ENCODE assay signal across 8 cellular contexts in the genomic region with DNA sequence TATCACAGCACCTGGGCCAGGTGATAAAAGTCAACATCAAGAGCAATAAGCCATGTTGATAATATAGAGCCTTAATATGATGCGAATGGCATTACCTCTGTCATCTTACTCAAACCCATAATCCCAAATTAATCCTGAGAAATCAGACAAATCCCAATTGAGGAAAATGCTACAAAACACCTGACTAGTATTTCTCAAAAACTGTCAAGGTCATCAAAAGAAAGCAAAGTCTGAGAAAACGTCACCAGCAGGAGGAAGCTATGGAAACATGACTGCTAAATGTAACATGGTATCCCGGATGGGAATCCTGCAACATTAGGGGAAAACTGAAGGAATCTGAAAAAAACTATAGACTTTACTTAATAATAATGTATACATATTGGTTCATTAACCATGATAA. TPM values are rescaled to one million over a fixed set of nuclear protein-coding genes. Genes with fewer than 3 reads are reported as not detected.
"Had no signal": no experiment of that assay in that cellular context is flagged by ENCODE, and none has a peak within 500 bp of the region (broad histone marks: within the 10 kb centered on the region; RNA-seq: fewer than 3 reads in every experiment).

No MANE protein-coding gene starts in this region.

- H3K4me3 ChIP-seq: K562 had no signal

- H3K27ac ChIP-seq: HL-60, KMS-11 had no signal

- DNase-seq: IMR-90, KBM-7, KG1 had no signal

- ATAC-seq: K562 had no signal

- H3K4me2 ChIP-seq: KMS-11 had no signal

- FAIRE-seq: HTR-8/SVneo, K562 had no signal

- H3K9ac ChIP-seq: KMS-11 had no signal

RNA-seq across cellular contexts. Expression of a gene that starts 29.6 kb away (rescaled TPM):
- total RNA-seq: HT1080, IMR-90 had no signal
- polyA plus RNA-seq: IMR-90 had no signal
